Comparison of ENCODE assay signal across 11 cellular contexts in genomic region chr22:39287076-39287743, GRCh38. TPM values are rescaled to one million over a fixed set of nuclear protein-coding genes. Genes with fewer than 3 reads are reported as not detected.
DNase-seq lines count a peak whose midpoint lies in the region; ATAC-seq and TF ChIP-seq lines count a peak whose summit lies in the region.
"Had no signal": no experiment of that assay in that cellular context is flagged by ENCODE, and none has a peak within 500 bp of the region (broad histone marks: within the 10 kb centered on the region; RNA-seq: fewer than 3 reads in every experiment).

No MANE protein-coding gene starts in this region.

- H3K27ac Mint-ChIP-seq in naive thymus-derived CD4-positive, alpha-beta T cell: peak overlapping the region in 2 of 9 donors; percentile 38 to 60
- no peak overlapping the region for H3K27ac Mint-ChIP-seq in activated T-helper 17 cell treated with anti-CD3 and anti-CD28 coated beads, Interleukin-2, amount 50 U/mL, for 72 hours
- H3K27ac Mint-ChIP-seq in activated T-helper 2 cell treated with anti-CD3 and anti-CD28 coated beads, Interferon-gamma antibody, Interleukin-2, Interleukin-4, amounts not matched to agents 10 μg/mL and 5 μg/mL and 100 μg/mL, durations not matched to agents 14 hours and 24 hours and 36 hours: no peak overlapping the region
- H3K27ac Mint-ChIP-seq: activated T-helper 1 cell treated with anti-CD3 and anti-CD28 coated beads, Interleukin-12 subunit alpha, Interleukin-12 subunit beta, Interleukin-2, Interleukin-4 antibody, amounts not matched to agents 30 ng/mL and 10 ng/mL and 1 ng/mL, durations not matched to agents 14 hours and 24 hours and 36 hours had no signal

- no peak for TF ChIP-seq CTCF in coronary artery (IDR thresholded peaks at IDR 0.05)

- peaks cover 0 to 7% (median 0%) of the 10 kb centered on the region in 3 experiments for H3K9me3 ChIP-seq in naive thymus-derived CD4-positive, alpha-beta T cell (ENCODE audit: control insufficient read depth in 2 of 3, low read length in 3 of 3)
- H3K9me3 ChIP-seq: uterus had no signal

- no peaks in the 10 kb centered on the region for H3K36me3 ChIP-seq in naive thymus-derived CD4-positive, alpha-beta T cell (ENCODE audit: control insufficient read depth in 2 of 3, insufficient read depth in 3 of 3, low read length in 3 of 3)
- H3K36me3 ChIP-seq: uterus had no signal

- peaks cover 0 to 16% (median 5%) of the 10 kb centered on the region in 11 donors for H3K9me3 Mint-ChIP-seq in naive thymus-derived CD4-positive, alpha-beta T cell
- H3K9me3 Mint-ChIP-seq in activated T-helper 17 cell treated with anti-CD3 and anti-CD28 coated beads, Interleukin-2, amount 50 U/mL, for 72 hours: no peaks in the 10 kb centered on the region
- H3K9me3 Mint-ChIP-seq in activated T-helper 2 cell treated with anti-CD3 and anti-CD28 coated beads, Interferon-gamma antibody, Interleukin-2, Interleukin-4, amounts not matched to agents 10 μg/mL and 5 μg/mL and 100 μg/mL, durations not matched to agents 14 hours and 24 hours and 36 hours: no peaks in the 10 kb centered on the region
- H3K9me3 Mint-ChIP-seq: activated T-helper 1 cell treated with anti-CD3 and anti-CD28 coated beads, Interleukin-12 subunit alpha, Interleukin-12 subunit beta, Interleukin-2, Interleukin-4 antibody, amounts not matched to agents 30 ng/mL and 10 ng/mL and 1 ng/mL, durations not matched to agents 14 hours and 24 hours and 36 hours had no signal

- H3K4me3 Mint-ChIP-seq in naive thymus-derived CD4-positive, alpha-beta T cell: no peak overlapping the region
- no peak overlapping the region for H3K4me3 Mint-ChIP-seq in activated T-helper 17 cell treated with anti-CD3 and anti-CD28 coated beads, Interleukin-2, amount 50 U/mL, for 72 hours
- no peak overlapping the region for H3K4me3 Mint-ChIP-seq in activated T-helper 2 cell treated with anti-CD3 and anti-CD28 coated beads, Interferon-gamma antibody, Interleukin-2, Interleukin-4, amounts not matched to agents 10 μg/mL and 5 μg/mL and 100 μg/mL, durations not matched to agents 14 hours and 24 hours and 36 hours (ENCODE audit: low read depth)
- H3K4me3 Mint-ChIP-seq: activated T-helper 1 cell treated with anti-CD3 and anti-CD28 coated beads, Interleukin-12 subunit alpha, Interleukin-12 subunit beta, Interleukin-2, Interleukin-4 antibody, amounts not matched to agents 30 ng/mL and 10 ng/mL and 1 ng/mL, durations not matched to agents 14 hours and 24 hours and 36 hours had no signal

- DNase-seq in EH (ENCODE audit: low read depth) (peak; percentile 51), KG1 (lab: John Stamatoyannopoulos, UW) (peak; percentile 54), coronary artery (ENCODE audit: low spot score) (no peak), NCI-H1417 treated with DMSO at 0.1 percent for 48 hours (lab: John Stamatoyannopoulos, UW) (no peak), DMS79 (lab: John Stamatoyannopoulos, UW) (no peak)
- no peak for DNase-seq in naive thymus-derived CD4-positive, alpha-beta T cell
- DNase-seq in activated T-helper 2 cell treated with anti-CD3 and anti-CD28 coated beads, Interferon-gamma antibody, Interleukin-2, Interleukin-4, amounts not matched to agents 10 μg/mL and 5 μg/mL and 100 μg/mL, durations not matched to agents 14 hours and 24 hours and 36 hours (ENCODE audit: low spot score): no peak
- DNase-seq: NCI-H510A, uterus had no signal

- peaks cover 0 to 3% (median 0%) of the 10 kb centered on the region in 5 donors for H3K36me3 Mint-ChIP-seq in naive thymus-derived CD4-positive, alpha-beta T cell
- H3K36me3 Mint-ChIP-seq in activated T-helper 17 cell treated with anti-CD3 and anti-CD28 coated beads, Interleukin-2, amount 50 U/mL, for 72 hours (ENCODE audit: low read depth): no peaks in the 10 kb centered on the region
- H3K36me3 Mint-ChIP-seq in activated T-helper 2 cell treated with anti-CD3 and anti-CD28 coated beads, Interferon-gamma antibody, Interleukin-2, Interleukin-4, amounts not matched to agents 10 μg/mL and 5 μg/mL and 100 μg/mL, durations not matched to agents 14 hours and 24 hours and 36 hours (ENCODE audit: low read depth): no peaks in the 10 kb centered on the region

- POLR2A ChIA-PET in naive thymus-derived CD4-positive, alpha-beta T cell (lab: Charles Lee): no interaction called here

- peak; percentile 80 for ATAC-seq in naive thymus-derived CD4-positive, alpha-beta T cell
- ATAC-seq in activated T-helper 17 cell treated with anti-CD3 and anti-CD28 coated beads, Interleukin-2, amount 50 U/mL, for 72 hours (replicated peaks): no peak

- H3K27me3 ChIP-seq in naive thymus-derived CD4-positive, alpha-beta T cell (ENCODE audit: control insufficient read depth in 2 of 2, insufficient read depth in 2 of 2, low read length in 2 of 2): no peaks in the 10 kb centered on the region
- H3K27me3 ChIP-seq: uterus had no signal

- H3K4me3 ChIP-seq in coronary artery: no peak overlapping the region
- H3K4me3 ChIP-seq in naive thymus-derived CD4-positive, alpha-beta T cell (ENCODE audit: low read length): no peak overlapping the region
- H3K4me3 ChIP-seq: uterus had no signal

- peak overlapping the region; percentile 11 to 31 for H3K27ac ChIP-seq in coronary artery
- no peak overlapping the region for H3K27ac ChIP-seq in naive thymus-derived CD4-positive, alpha-beta T cell (ENCODE audit: low read depth, low read length)
- H3K27ac ChIP-seq: uterus had no signal

- intact Hi-C loops in naive thymus-derived CD4-positive, alpha-beta T cell (cut with micrococcal nuclease): no loop called here
- intact Hi-C loops in activated T-helper 2 cell treated with anti-CD3 and anti-CD28 coated beads, Interferon-gamma antibody, Interleukin-2, Interleukin-4, amounts not matched to agents 10 μg/mL and 5 μg/mL and 100 μg/mL, durations not matched to agents 14 hours and 24 hours and 36 hours (cut with micrococcal nuclease): no loop called here

- H3K27me3 Mint-ChIP-seq in naive thymus-derived CD4-positive, alpha-beta T cell: no peaks in the 10 kb centered on the region
- H3K27me3 Mint-ChIP-seq in activated T-helper 17 cell treated with anti-CD3 and anti-CD28 coated beads, Interleukin-2, amount 50 U/mL, for 72 hours: no peaks in the 10 kb centered on the region
- peaks cover 3% of the 10 kb centered on the region for H3K27me3 Mint-ChIP-seq in activated T-helper 2 cell treated with anti-CD3 and anti-CD28 coated beads, Interferon-gamma antibody, Interleukin-2, Interleukin-4, amounts not matched to agents 10 μg/mL and 5 μg/mL and 100 μg/mL, durations not matched to agents 14 hours and 24 hours and 36 hours (ENCODE audit: low read depth)

- CTCF ChIA-PET in naive thymus-derived CD4-positive, alpha-beta T cell (lab: Charles Lee): no interaction called here

- peaks cover 0 to 10% (median 5%) of the 10 kb centered on the region in 7 donors for H3K4me1 Mint-ChIP-seq in naive thymus-derived CD4-positive, alpha-beta T cell
- no peaks in the 10 kb centered on the region for H3K4me1 Mint-ChIP-seq in activated T-helper 17 cell treated with anti-CD3 and anti-CD28 coated beads, Interleukin-2, amount 50 U/mL, for 72 hours
- no peaks in the 10 kb centered on the region for H3K4me1 Mint-ChIP-seq in activated T-helper 2 cell treated with anti-CD3 and anti-CD28 coated beads, Interferon-gamma antibody, Interleukin-2, Interleukin-4, amounts not matched to agents 10 μg/mL and 5 μg/mL and 100 μg/mL, durations not matched to agents 14 hours and 24 hours and 36 hours (ENCODE audit: low read depth)

- no peaks in the 10 kb centered on the region for H3K4me1 ChIP-seq in naive thymus-derived CD4-positive, alpha-beta T cell (ENCODE audit: control insufficient read depth in 2 of 2, insufficient read depth in 2 of 2, low read length in 2 of 2)

RNA-seq across cellular contexts. Expression of gene RPL3, which starts 32.2 kb away (rescaled TPM):
- total RNA-seq in naive thymus-derived CD4-positive, alpha-beta T cell: 1,000 to 10,000 TPM; 1,611 to 3,932 (median 3,789) TPM
- 1,000 to 10,000 TPM; 4,573 to 5,509 TPM for polyA plus RNA-seq in naive thymus-derived CD4-positive, alpha-beta T cell
- 1,000 to 10,000 TPM; 2,256 to 2,974 TPM for total RNA-seq in activated T-helper 17 cell treated with anti-CD3 and anti-CD28 coated beads, Interleukin-2, amount 50 U/mL, for 72 hours
- total RNA-seq in activated T-helper 2 cell treated with anti-CD3 and anti-CD28 coated beads, Interferon-gamma antibody, Interleukin-2, Interleukin-4, amounts not matched to agents 10 μg/mL and 5 μg/mL and 100 μg/mL, durations not matched to agents 14 hours and 24 hours and 36 hours: 2,214 and 2,255 TPM in 2 replicates

RNA-seq across cellular contexts. Expression of gene PDGFB, which starts 42.4 kb away (rescaled TPM):
- 1 to 10 TPM in 4 of 5 experiments, under 1 TPM in 1; 0.56 to 9.5 (median 2.3) TPM for total RNA-seq in naive thymus-derived CD4-positive, alpha-beta T cell
- 1 to 10 TPM; 1.4 to 5.8 TPM for polyA plus RNA-seq in naive thymus-derived CD4-positive, alpha-beta T cell
- total RNA-seq in activated T-helper 17 cell treated with anti-CD3 and anti-CD28 coated beads, Interleukin-2, amount 50 U/mL, for 72 hours: 10 to 100 TPM in 1 of 2 donors, 1 to 10 TPM in 1; 5.2 to 11.3 TPM
- total RNA-seq in activated T-helper 2 cell treated with anti-CD3 and anti-CD28 coated beads, Interferon-gamma antibody, Interleukin-2, Interleukin-4, amounts not matched to agents 10 μg/mL and 5 μg/mL and 100 μg/mL, durations not matched to agents 14 hours and 24 hours and 36 hours: 3.3 and 4.2 TPM in 2 replicates

Comparison
In these comparisons a context has a peak if more than half of its experiments do, and no peak if none do; other contexts are left out.
1. DNase-seq: peak in EH (single experiment) and KG1 (single experiment); none in coronary artery (single experiment), naive thymus-derived CD4-positive, alpha-beta T cell (0 of 9), NCI-H1417 treated with DMSO at 0.1 percent for 48 hours (single experiment), activated T-helper 2 cell treated with anti-CD3 and anti-CD28 coated beads, Interferon-gamma antibody, Interleukin-2, Interleukin-4, amounts not matched to agents 10 μg/mL and 5 μg/mL and 100 μg/mL, durations not matched to agents 14 hours and 24 hours and 36 hours (single experiment) and DMS79 (single experiment).